ENCODE assay signal across 27 cellular contexts in the genomic region with DNA sequence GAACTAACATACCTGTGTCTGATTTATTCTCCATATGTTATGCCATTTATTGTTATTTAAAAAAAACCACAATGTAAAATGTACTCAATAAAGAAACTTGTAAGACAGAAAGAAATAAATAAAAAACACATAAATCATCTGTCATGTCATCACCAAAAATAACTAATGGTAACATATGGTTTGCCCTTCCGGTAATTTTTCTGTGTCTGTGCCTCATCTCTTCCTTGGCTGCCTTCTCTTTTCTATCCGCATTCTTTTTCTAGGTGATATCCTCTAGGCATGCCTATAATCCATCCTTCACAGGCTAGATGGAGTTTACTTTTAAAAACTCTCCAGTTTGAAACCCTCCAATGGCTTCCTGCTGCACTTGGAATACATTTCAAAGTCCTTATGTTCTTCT.
"Had no signal": no experiment of that assay in that cellular context is flagged by ENCODE, and none has a peak within 500 bp of the region (broad histone marks: within the 10 kb centered on the region; RNA-seq: fewer than 3 reads in every experiment).

No MANE protein-coding gene starts in this region.

- H3K27me3 ChIP-seq: heart right ventricle, left lung, pancreas, stomach, testis, thyroid gland, transverse colon, upper lobe of right lung had no signal

- H3K36me3 Mint-ChIP-seq: naive thymus-derived CD8-positive, alpha-beta T cell; stimulated activated naive B cell treated with anti-CD40 and anti-IgM and Interleukin-4, amounts not matched to agents 10 μg/mL and 1 μg/mL and 100 μg/mL, for 72 hours had no signal

- H3K4me1 Mint-ChIP-seq: naive thymus-derived CD8-positive, alpha-beta T cell; stimulated activated naive B cell treated with anti-CD40 and anti-IgM and Interleukin-4, amounts not matched to agents 10 μg/mL and 1 μg/mL and 100 μg/mL, for 72 hours had no signal

- H3K36me3 ChIP-seq: heart right ventricle, left lung, lower lobe of right lung, pancreas, prostate gland, stomach, thyroid gland, transverse colon, upper lobe of right lung had no signal

- H3K4me1 ChIP-seq: left lung, lower lobe of right lung, pancreas, prostate gland, stomach, testis, thyroid gland, upper lobe of right lung had no signal

- H3K4me3 ChIP-seq: heart right ventricle, left lung, lower lobe of right lung, pancreas, prostate gland, skin epidermis, stomach, testis, thyroid gland, transverse colon, upper lobe of right lung had no signal

- H3K27me3 Mint-ChIP-seq: naive thymus-derived CD8-positive, alpha-beta T cell; stimulated activated naive B cell treated with anti-CD40 and anti-IgM and Interleukin-4, amounts not matched to agents 10 μg/mL and 1 μg/mL and 100 μg/mL, for 72 hours had no signal

- H3K9me3 ChIP-seq: lower lobe of right lung, pancreas, prostate gland, stomach, testis, thyroid gland, transverse colon, upper lobe of right lung had no signal

- H3K27ac Mint-ChIP-seq: naive thymus-derived CD8-positive, alpha-beta T cell; nephron; stimulated activated naive B cell treated with anti-CD40 and anti-IgM and Interleukin-4, amounts not matched to agents 10 μg/mL and 1 μg/mL and 100 μg/mL, for 72 hours had no signal

- DNase-seq: heart right ventricle; hippocampal formation; kidney glomerular epithelial cell; left cardiac atrium; left lung; lower lobe of right lung; mammary epithelial cell; mesenchymal stem cell; naive thymus-derived CD8-positive, alpha-beta T cell; pancreas; posterior cingulate gyrus; retina; right cardiac atrium; stimulated activated CD4-positive, alpha-beta T cell treated with anti-CD3 and anti-CD28 coated beads, Interleukin-12 subunit alpha, Interleukin-12 subunit beta, amount 100 ng/mL, for 4 hours; stimulated activated CD4-positive, alpha-beta T cell treated with anti-CD3 and anti-CD28 coated beads, Interleukin-15, amount 100 ng/mL, for 24 hours; stimulated activated CD4-positive, alpha-beta T cell treated with anti-CD3 and anti-CD28 coated beads, Interleukin-2, amount 100 ng/mL, for 24 hours; stimulated activated CD4-positive, alpha-beta T cell treated with anti-CD3 and anti-CD28 coated beads, Interleukin-4, amount 100 ng/mL, for 1 hour; stimulated activated naive B cell treated with anti-CD40 and anti-IgM and Interleukin-4, amounts not matched to agents 10 μg/mL and 1 μg/mL and 100 μg/mL, for 72 hours; stimulated activated naive CD8-positive, alpha-beta T cell treated with anti-CD3 and anti-CD28 coated beads, Interleukin-15, Interleukin-2, amounts not matched to agents 100 U/mL and 50 U/mL, for 24 hours; stomach; testis; thyroid gland; transverse colon; upper lobe of right lung had no signal

- H3K27ac ChIP-seq: heart right ventricle, left lung, lower lobe of right lung, pancreas, prostate gland, skin epidermis, stomach, testis, thyroid gland, transverse colon, upper lobe of right lung had no signal

- H3K4me3 Mint-ChIP-seq: naive thymus-derived CD8-positive, alpha-beta T cell; nephron; stimulated activated naive B cell treated with anti-CD40 and anti-IgM and Interleukin-4, amounts not matched to agents 10 μg/mL and 1 μg/mL and 100 μg/mL, for 72 hours had no signal
